16 cellular contexts compared by ENCODE assay signal in genomic region chr11:21927628-21928027, GRCh38.
A peak's percentile ranks its signal among the peaks of the same experiment; 100 is the strongest.
DNase-seq lines count a peak whose midpoint lies in the region; ATAC-seq, FAIRE-seq and TF ChIP-seq lines count a peak whose summit lies in the region.
"Had no signal": no experiment of that assay in that cellular context is flagged by ENCODE, and none has a peak within 500 bp of the region (broad histone marks: within the 10 kb centered on the region; RNA-seq: fewer than 3 reads in every experiment).

No MANE protein-coding gene starts in this region.

- TF ChIP-seq RAD21 in H1 (IDR thresholded peaks at IDR 0.05 in 1 of 2, conservative IDR thresholded peaks at IDR 0.05 in 1 of 2; ENCODE audit: low read depth in 2 of 2, low read length in 2 of 2): no peak

- H3K56ac ChIP-seq in H1 (replicated peaks; ENCODE audit: insufficient read length, low read depth, low read length): no peak overlapping the region

- no peak overlapping the region for H2BK120ac ChIP-seq in H1 (replicated peaks; ENCODE audit: low read depth, low read length)

- DNase-seq in NCI-H1105 treated with DMSO at 0.1 percent for 48 hours (lab: John Stamatoyannopoulos, UW) (peak; percentile 36), NCI-H1105 (lab: John Stamatoyannopoulos, UW) (no peak), NCI-H2029 (lab: John Stamatoyannopoulos, UW) (peak; percentile 21), H1 (ENCODE audit: low read depth in 1 of 2, low spot score in 2 of 2) (no peak), renal cortical epithelial cell (ENCODE audit: low read depth) (peak; percentile 65), PC-3 (no peak), DMS 273 (lab: John Stamatoyannopoulos, UW; ENCODE audit: unreplicated experiment) (no peak)
- DNase-seq: AML-193; Caco-2; CD8-positive, alpha-beta memory T cell; DMS53 had no signal

- no peak for TF ChIP-seq EP300 in H1 (IDR thresholded peaks at IDR 0.05; ENCODE audit: borderline replicate concordance in 1 of 2, low read depth in 2 of 2, low read length in 2 of 2)

- H4K20me1 ChIP-seq in H1 (replicated peaks in 1 of 2; ENCODE audit: control insufficient read depth in 1 of 2, insufficient read depth in 2 of 2, low read length in 2 of 2) (no peaks in the 10 kb centered on the region), PC-3 (ENCODE audit: low read length) (no peaks in the 10 kb centered on the region)
- H4K20me1 ChIP-seq: BLaER1 had no signal

- WGBS in H1 (ENCODE audit: extremely low coverage in 1 of 2, insufficient coverage in 1 of 2, insufficient read length in 1 of 2, insufficient replicate concordance in 2 of 2, low coverage in 1 of 2, low lambda C conversion rate in 2 of 2, missing lambda C conversion rate in 1 of 2), 2 experiments: 58% methylated on average over 3 of the region's 3 CpGs; no CpG with 5 or more reads in 1 of the 2 experiments

- TF ChIP-seq POLR2A in H1 (IDR thresholded peaks at IDR 0.05; ENCODE audit: control extremely low read depth in 1 of 2, low read depth in 2 of 2, low read length in 2 of 2): no peak

- no peak overlapping the region for H4K91ac ChIP-seq in H1 (replicated peaks; ENCODE audit: insufficient read length, low read length)

- CTCF ChIA-PET in H1 (lab: Charles Lee; ENCODE audit: partially characterized antibody): no interaction called here
- CTCF ChIA-PET in PC-3 (lab: Charles Lee): no interaction called here

- H3K79me2 ChIP-seq in H1 (ENCODE audit: control insufficient read depth in 1 of 2, insufficient read depth in 2 of 2, low read length in 2 of 2) (no peaks in the 10 kb centered on the region), PC-3 (ENCODE audit: low read length) (no peaks in the 10 kb centered on the region)

- no peaks in the 10 kb centered on the region for H3K9me2 ChIP-seq in PC-3 (replicated peaks; ENCODE audit: low read length)

- POLR2A ChIA-PET in H1 (lab: Charles Lee; ENCODE audit: partially characterized antibody): interaction anchor here (0.6 kb wide), 1 partner anchor 66 kb away, joined by 5 read pairs; no protein-coding TSS in a partner anchor
- POLR2A ChIA-PET in PC-3 (lab: Charles Lee; ENCODE audit: unreplicated experiment): no interaction called here

- H3K27ac ChIP-seq in H1 (ENCODE audit: low read depth, low read length) (no peak overlapping the region), PC-3 (ENCODE audit: low read length) (no peak overlapping the region)
- H3K27ac ChIP-seq: 22Rv1, BLaER1, HL-60 had no signal

- FAIRE-seq in H1 (lab: Jason Lieb, UNC): no peak
- FAIRE-seq: H54 had no signal

- H3K23me2 ChIP-seq in H1 (ENCODE audit: low read depth, low read length): no peaks in the 10 kb centered on the region

- H3F3A ChIP-seq in PC-3 (ENCODE audit: low read length, unreplicated experiment): no peaks in the 10 kb centered on the region

- no peak overlapping the region for H2AFZ ChIP-seq in H1 (ENCODE audit: low read length)
- H2AFZ ChIP-seq in PC-3 (ENCODE audit: low read length): no peak overlapping the region

- H3K27me3 ChIP-seq in H1 (replicated peaks in 1 of 4; ENCODE audit: control insufficient read depth in 3 of 4, extremely low read depth in 1 of 4, insufficient read depth in 3 of 4, low read length in 3 of 4) (no peaks in the 10 kb centered on the region), PC-3 (ENCODE audit: low read length) (no peaks in the 10 kb centered on the region)
- H3K27me3 ChIP-seq: BLaER1 had no signal

- no peak overlapping the region for H3K18ac ChIP-seq in H1 (ENCODE audit: extremely low read depth, low read length)

- no peak overlapping the region for H3K14ac ChIP-seq in H1 (ENCODE audit: insufficient read length)

- intact Hi-C loops in PC-3 (cut with micrococcal nuclease): no loop called here

- no peak overlapping the region for H3K4ac ChIP-seq in H1 (replicated peaks; ENCODE audit: insufficient read length, low read depth, low read length)

- no peak overlapping the region for H4K8ac ChIP-seq in H1 (ENCODE audit: extremely low read depth, insufficient read depth, low read length)

- no peaks in the 10 kb centered on the region for H3K36me3 ChIP-seq in H1 (ENCODE audit: control insufficient read depth in 2 of 4, insufficient read depth in 4 of 4, low read length in 3 of 4)
- H3K36me3 ChIP-seq in PC-3 (ENCODE audit: low read depth, low read length): no peaks in the 10 kb centered on the region
- H3K36me3 ChIP-seq: BLaER1 had no signal

- H2BK5ac ChIP-seq in H1 (ENCODE audit: low read depth, low read length): no peak overlapping the region

- H3K23ac ChIP-seq in H1 (ENCODE audit: insufficient read length): no peak overlapping the region

- no peak overlapping the region for H4K5ac ChIP-seq in H1 (ENCODE audit: insufficient read length, low read depth, low read length)

- no peak overlapping the region for H2BK20ac ChIP-seq in H1 (ENCODE audit: low read length)

- no peak overlapping the region for H3K9ac ChIP-seq in H1 (replicated peaks in 1 of 4; ENCODE audit: extremely low read depth in 1 of 4, low read depth in 3 of 4, low read length in 3 of 4)
- no peak overlapping the region for H3K9ac ChIP-seq in PC-3 (ENCODE audit: low read length)
- H3K9ac ChIP-seq: BLaER1 had no signal

- H2BK15ac ChIP-seq in H1 (ENCODE audit: low read length): no peak overlapping the region

- H3K79me1 ChIP-seq in H1 (ENCODE audit: low read depth, low read length): no peaks in the 10 kb centered on the region

- H2BK12ac ChIP-seq in H1 (ENCODE audit: low read depth, low read length): no peak overlapping the region

- H3K9me3 ChIP-seq in H1 (ENCODE audit: insufficient read depth in 2 of 2, low read depth in 1 of 2, low read length in 1 of 2) (no peaks in the 10 kb centered on the region), PC-3 (ENCODE audit: low read length) (no peaks in the 10 kb centered on the region)
- H3K9me3 ChIP-seq: BLaER1, Caco-2 had no signal

- BruUV-seq in PC-3 (replicated peaks; lab: Mats Ljungman, UMichigan): no TSS peak

- H3K4me2 ChIP-seq in H1 (ENCODE audit: insufficient read depth in 1 of 2, low read depth in 2 of 2, low read length in 2 of 2) (no peak overlapping the region), PC-3 (ENCODE audit: low read length) (no peak overlapping the region)
- H3K4me2 ChIP-seq: BLaER1 had no signal

- no peak overlapping the region for H2AK5ac ChIP-seq in H1 (ENCODE audit: low read depth, low read length)

- no peak for TF ChIP-seq CTCF in H1 (IDR thresholded peaks at IDR 0.05; ENCODE audit: control extremely low read depth in 1 of 3, insufficient read depth in 1 of 3, low read depth in 1 of 3, low read length in 3 of 3)
- TF ChIP-seq CTCF in PC-3 (conservative IDR thresholded peaks at IDR 0.05; ENCODE audit: low read depth, low read length): no peak

- no peak for ATAC-seq in PC-3
- ATAC-seq: HCT116 had no signal

- no peak overlapping the region for H3K4me3 ChIP-seq in H1 (ENCODE audit: extremely low read depth in 1 of 4, insufficient read depth in 2 of 4, low read depth in 3 of 4, low read length in 4 of 4)
- no peak overlapping the region for H3K4me3 ChIP-seq in PC-3 (ENCODE audit: low read length)
- H3K4me3 ChIP-seq: BLaER1 had no signal

- H3K4me1 ChIP-seq in H1 (replicated peaks in 1 of 4; ENCODE audit: control insufficient read depth in 3 of 4, insufficient read depth in 4 of 4, low read length in 3 of 4): no peaks in the 10 kb centered on the region
- no peaks in the 10 kb centered on the region for H3K4me1 ChIP-seq in PC-3 (ENCODE audit: insufficient read depth, low read length)
- H3K4me1 ChIP-seq: BLaER1, Caco-2 had no signal

TF ChIP-seq in H1, 55 proteins besides CTCF, POLR2A, EP300 and RAD21:
- TF ChIP-seq MAFK (IDR thresholded peaks at IDR 0.05; ENCODE audit: low read depth, low read length): no peak
- TF ChIP-seq YY1 (IDR thresholded peaks at IDR 0.05; ENCODE audit: low read depth, low read length): 0 out of 2 replicates have a peak, but pooled peaks have one; percentile 34

Comparison
In these comparisons a context has a peak if more than half of its experiments do, and no peak if none do; other contexts are left out.
1. DNase-seq: peak in NCI-H1105 treated with DMSO at 0.1 percent for 48 hours (single experiment), NCI-H2029 (single experiment) and renal cortical epithelial cell (single experiment); none in NCI-H1105 (single experiment), H1 (0 of 2), PC-3 (single experiment) and DMS 273 (single experiment).